ENCODE assay signal across 19 cellular contexts in genomic region chr10:14378387-14378960, GRCh38. TPM values are rescaled to one million over a fixed set of nuclear protein-coding genes. Genes with fewer than 3 reads are reported as not detected.
A peak's percentile ranks its signal among the peaks of the same experiment; 100 is the strongest.
DNase-seq lines count a peak whose midpoint lies in the region; ATAC-seq, FAIRE-seq and TF ChIP-seq lines count a peak whose summit lies in the region.
"Had no signal": no experiment of that assay in that cellular context is flagged by ENCODE, and none has a peak within 500 bp of the region (broad histone marks: within the 10 kb centered on the region; RNA-seq: fewer than 3 reads in every experiment).

No MANE protein-coding gene starts in this region.

- H4K20me1 ChIP-seq in Loucy (ENCODE audit: insufficient read depth, low read length, poor library complexity, severe bottlenecking) (no peaks in the 10 kb centered on the region), GM23338 (replicated peaks; ENCODE audit: insufficient read depth) (no peaks in the 10 kb centered on the region)

- no peaks in the 10 kb centered on the region for H3K36me3 ChIP-seq in Loucy (ENCODE audit: insufficient read depth, low read length)
- H3K36me3 ChIP-seq in GM23338 (ENCODE audit: insufficient read depth), result no peaks in the 10 kb centered on the region
- H3K36me3 ChIP-seq in small intestine (ENCODE audit: control insufficient read depth in 2 of 2, insufficient read depth in 2 of 2, low read length in 2 of 2), result no peaks in the 10 kb centered on the region

- H3K36me3 Mint-ChIP-seq in GM23338 (ENCODE audit: low read depth), result no peaks in the 10 kb centered on the region

- H3K27me3 ChIP-seq in Loucy (ENCODE audit: insufficient read depth, low read length, poor library complexity, severe bottlenecking) (no peaks in the 10 kb centered on the region), GM23338 (ENCODE audit: insufficient read depth) (no peaks in the 10 kb centered on the region), small intestine (ENCODE audit: control insufficient read depth in 2 of 2, insufficient read depth in 2 of 2, low read length in 2 of 2) (peaks cover 0 to 3% of the 10 kb centered on the region in 2 donors)

- H3K9ac ChIP-seq in Loucy (ENCODE audit: low read depth, low read length, poor library complexity, severe bottlenecking), result no peak overlapping the region
- H3K9ac ChIP-seq: KMS-11 had no signal

- peak; percentile 49 for DNase-seq in NCI-H146 (lab: John Stamatoyannopoulos, UW)
- DNase-seq in NCI-H146 treated with DMSO at 0.1 percent for 48 hours (lab: John Stamatoyannopoulos, UW; ENCODE audit: unreplicated experiment), result no peak
- DNase-seq in caudate nucleus (lab: John Stamatoyannopoulos, UW), result no peak
- DNase-seq in renal cortical epithelial cell (ENCODE audit: low read depth), result peak; percentile 2
- no peak for DNase-seq in COR-L47 (lab: John Stamatoyannopoulos, UW)
- no peak for DNase-seq in GM23338 (ENCODE audit: low spot score)
- DNase-seq in small intestine, result no peak
- DNase-seq: DMS153, GOT3, NCI-H1105, NCI-H187, NCI-H345, NCI-H526, RPMI8226, SIG-M5 had no signal

- H2AFZ ChIP-seq in Loucy (ENCODE audit: low read length), result no peak overlapping the region
- no peak overlapping the region; the same call in 1 of the 2 replicates for H2AFZ ChIP-seq in GM23338

- WGBS in small intestine, 3 donors, result 75 to 86% (median 80%) methylated on average over 6 of the region's 6 CpGs

- H3K27ac Mint-ChIP-seq in GM23338, result no peak overlapping the region

- H3F3A ChIP-seq in Loucy (ENCODE audit: low read depth), result no peaks in the 10 kb centered on the region
- no peaks in the 10 kb centered on the region for H3F3A ChIP-seq in GM23338 (replicated peaks; ENCODE audit: low read depth)

- H3K4me3 ChIP-seq in Loucy (ENCODE audit: low read length, poor library complexity, severe bottlenecking) (peak overlapping the region; percentile 13), GM23338 (no peak overlapping the region), small intestine (ENCODE audit: low read depth in 1 of 2, low read length in 2 of 2) (no peak overlapping the region)

- H3K79me2 ChIP-seq in Loucy (ENCODE audit: insufficient read depth, low read length) (no peaks in the 10 kb centered on the region), GM23338 (replicated peaks; ENCODE audit: insufficient read depth) (no peaks in the 10 kb centered on the region)

- H3K4me2 ChIP-seq in Loucy (ENCODE audit: low read depth, low read length, poor library complexity, severe bottlenecking), result peak overlapping the region; percentile 37
- no peak overlapping the region for H3K4me2 ChIP-seq in GM23338
- H3K4me2 ChIP-seq: KMS-11 had no signal

- H3K4me1 Mint-ChIP-seq in GM23338, result peaks cover 17% of the 10 kb centered on the region

- no peaks in the 10 kb centered on the region for H3K9me2 ChIP-seq in Loucy (replicated peaks; ENCODE audit: low read depth, low read length)
- H3K9me2 ChIP-seq in GM23338 (ENCODE audit: insufficient read depth), result 0 out of 2 replicates have a peak, but pooled peaks cover 6% of the 10 kb centered on the region

- H3K27me3 Mint-ChIP-seq in GM23338 (ENCODE audit: insufficient read depth, low read depth, poor library complexity), result no peaks in the 10 kb centered on the region

- H3K9me3 ChIP-seq in Loucy (ENCODE audit: insufficient read depth, low read depth, low read length) (no peaks in the 10 kb centered on the region), small intestine (ENCODE audit: control insufficient read depth, low read depth) (no peaks in the 10 kb centered on the region)

- no peak for ATAC-seq in GM23338

- TF ChIP-seq CTCF in Loucy (conservative IDR thresholded peaks at IDR 0.05; ENCODE audit: low read length) (no peak), GM23338 (conservative IDR thresholded peaks at IDR 0.05; ENCODE audit: low read depth in 2 of 2) (no peak)

- H3K4me1 ChIP-seq in Loucy (ENCODE audit: insufficient read depth, low read length, poor library complexity, severe bottlenecking) (peaks cover 46% of the 10 kb centered on the region), GM23338 (ENCODE audit: insufficient read depth) (peaks cover 4% of the 10 kb centered on the region), small intestine (ENCODE audit: control insufficient read depth in 2 of 2, insufficient read depth in 1 of 2, low read depth in 1 of 2, low read length in 1 of 2) (no peaks in the 10 kb centered on the region)

- no peaks in the 10 kb centered on the region for H3K9me3 Mint-ChIP-seq in GM23338

- H3K27ac ChIP-seq in caudate nucleus (ENCODE audit: low read depth, low read length), result peak overlapping the region; percentile 69
- H3K27ac ChIP-seq in GM23338 (ENCODE audit: low read depth), result no peak overlapping the region
- H3K27ac ChIP-seq in small intestine (ENCODE audit: low read depth in 1 of 2, low read length in 1 of 2), result no peak overlapping the region
- H3K27ac ChIP-seq: C4-2B, KMS-11 had no signal

- FAIRE-seq in small intestine (lab: Jason Lieb, UNC), result no peak
- FAIRE-seq: A204.1 had no signal

- H3K4me3 Mint-ChIP-seq in GM23338, result no peak overlapping the region

TF ChIP-seq in GM23338, 12 proteins besides CTCF, POLR2A, EP300 and RAD21:
- TF ChIP-seq NANOG (IDR thresholded peaks at IDR 0.05; ENCODE audit: borderline replicate concordance), result no peak
TF ChIP-seq in GM23338: peak in this region for 0.

RNA-seq across cellular contexts. Expression of gene FRMD4A, which starts 47.8 kb away (rescaled TPM):
- total RNA-seq in renal cortical epithelial cell, result 8.5 and 18.6 TPM in 2 replicates
- 18.3 and 20.1 TPM in 2 replicates for total RNA-seq in GM23338 (2014; rRNA removed; shearing (Covaris generic))
- polyA plus RNA-seq in GM23338 (2016; fragmentation: Nextera tagmentation; extraction: Ambion mirVana), result 8.9 and 14.0 TPM in 2 replicates
- polyA plus RNA-seq in small intestine, result 10 to 100 TPM in 1 of 3 donors, 1 to 10 TPM in 1, under 1 TPM in 1; 0.45 to 10.0 (median 2.4) TPM

Comparison
In these comparisons a context has a peak if more than half of its experiments do, and no peak if none do; other contexts are left out.
1. DNase-seq: peak in NCI-H146 (single experiment) and renal cortical epithelial cell (single experiment); none in NCI-H146 treated with DMSO at 0.1 percent for 48 hours (single experiment), caudate nucleus (0 of 61), COR-L47 (single experiment), GM23338 (single experiment) and small intestine (single experiment).